In the genomic region with DNA sequence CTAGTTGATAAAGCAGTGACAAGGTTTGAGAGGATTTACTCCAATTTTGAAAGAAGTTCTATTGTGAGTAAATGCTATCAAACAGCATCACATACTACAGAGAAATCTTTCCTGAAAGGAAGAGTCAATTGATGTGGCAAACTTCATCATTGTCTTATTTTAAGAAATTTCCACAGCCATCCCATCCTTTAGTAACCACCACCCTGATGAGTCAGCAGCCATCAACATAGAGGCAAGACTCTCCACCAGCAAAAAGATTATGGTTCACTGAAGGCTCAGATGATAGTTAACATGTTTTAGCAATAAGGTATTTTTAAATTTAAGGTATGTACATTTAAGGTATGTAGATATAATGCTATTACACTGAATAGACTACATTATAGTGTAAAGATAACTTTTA, we compare ENCODE assay signal across 19 cellular contexts.
DNase-seq lines count a peak whose midpoint lies in the region; ATAC-seq, FAIRE-seq and TF ChIP-seq lines count a peak whose summit lies in the region.
"Had no signal": no experiment of that assay in that cellular context is flagged by ENCODE, and none has a peak within 500 bp of the region (broad histone marks: within the 10 kb centered on the region; RNA-seq: fewer than 3 reads in every experiment).

No MANE protein-coding gene starts in this region.

- H3K27ac ChIP-seq in K562 (ENCODE audit: extremely low read depth, low read depth, low read length) (no peak overlapping the region), coronary artery (no peak overlapping the region)
- H3K27ac ChIP-seq: C4-2B, HL-60, SK-N-MC had no signal

- H3K9ac ChIP-seq in K562 (ENCODE audit: insufficient read depth in 1 of 2, low read depth in 2 of 2, low read length in 2 of 2) = no peak overlapping the region

- BruUV-seq in K562 (replicated peaks; lab: Mats Ljungman, UMichigan) = no TSS peak

- no peak for ATAC-seq in K562

- no peaks in the 10 kb centered on the region for H3K27me3 ChIP-seq in K562 (ENCODE audit: control insufficient read depth in 2 of 2, insufficient read depth in 2 of 2, low read length in 2 of 2)

- no peak overlapping the region for H3K4me2 ChIP-seq in K562 (ENCODE audit: insufficient read depth, low read length)

- CTCF ChIA-PET in K562 (lab: Yijun Ruan, JAX; ENCODE audit: low intra/inter-chr PET ratio) = no interaction called here

- peaks cover 8 to 14% of the 10 kb centered on the region in 2 experiments; a peak in 4 of 5 replicates for H3K4me1 ChIP-seq in K562 (replicated peaks in 1 of 2; ENCODE audit: control insufficient read depth in 2 of 2, insufficient read depth in 2 of 2, low read length in 2 of 2)

- POLR2A ChIA-PET in K562 (lab: Yijun Ruan, JAX) = no interaction called here

- H4K20me1 ChIP-seq in K562 (replicated peaks; ENCODE audit: control insufficient read depth, insufficient read depth, low read length) = no peaks in the 10 kb centered on the region

- no peak overlapping the region for H2AFZ ChIP-seq in K562 (ENCODE audit: low read depth, low read length)

- TF ChIP-seq EP300 in K562 (IDR thresholded peaks at IDR 0.05; ENCODE audit: low read length) = no peak

- TF ChIP-seq POLR2A in K562 (conservative IDR thresholded peaks at IDR 0.05) (no peak), GM12892 (IDR thresholded peaks at IDR 0.05; ENCODE audit: low read depth, low read length) (no peak)

- H3K4me3 ChIP-seq in K562 (no peak overlapping the region), coronary artery (no peak overlapping the region)
- H3K4me3 ChIP-seq: SK-N-MC had no signal

- H3K36me3 ChIP-seq in K562 (ENCODE audit: control insufficient read depth, insufficient read depth, low read length) = no peaks in the 10 kb centered on the region

- in situ Hi-C loops in K562 (cut with MboI) = no loop called here

- no peaks in the 10 kb centered on the region for H3K9me3 ChIP-seq in K562 (replicated peaks; ENCODE audit: control insufficient read depth, insufficient read depth, low read depth, low read length)

- H3K9me1 ChIP-seq in K562 (ENCODE audit: control insufficient read depth, insufficient read depth, low read length) = no peaks in the 10 kb centered on the region

- no peak for TF ChIP-seq CTCF in K562 (IDR thresholded peaks at IDR 0.05 in 2 of 3, conservative IDR thresholded peaks at IDR 0.05 in 1 of 3; ENCODE audit: insufficient read depth in 2 of 3, low read depth in 1 of 3, low read length in 3 of 3)
- TF ChIP-seq CTCF in coronary artery (IDR thresholded peaks at IDR 0.05) = no peak

- no peak for TF ChIP-seq RAD21 in K562 (CRISPR knock-in tag; conservative IDR thresholded peaks at IDR 0.05 in 1 of 2, IDR thresholded peaks at IDR 0.05 in 1 of 2)

- FAIRE-seq in K562 (lab: Jason Lieb, UNC) (no peak), GM12892 (lab: Jason Lieb, UNC) (no peak)
- FAIRE-seq: D721Med, HTR-8/SVneo had no signal

- no peaks in the 10 kb centered on the region for H3K79me2 ChIP-seq in K562 (ENCODE audit: control insufficient read depth, insufficient read depth, low read length)

- intact Hi-C loops in K562 (cut with micrococcal nuclease) = loop anchor here (5.0 kb wide), 1 partner anchor 112 kb away; no protein-coding TSS in a partner anchor

- DNase-seq in AG20443 (ENCODE audit: low spot score) (peak; percentile 26), HT1080 (ENCODE audit: low read depth) (peak; percentile 59), K562 (ENCODE audit: extremely low read depth in 1 of 4, low spot score in 3 of 4) (no peak), kidney tubule cell (ENCODE audit: low spot score) (peak; percentile 40), coronary artery (ENCODE audit: low spot score) (no peak), NCI-H1694 (lab: John Stamatoyannopoulos, UW) (no peak), GM12892 (ENCODE audit: insufficient read length) (no peak)
- DNase-seq: H7, NCI-H1092 treated with DMSO at 0.1 percent for 48 hours, NCI-H146, NCI-H2081, NCI-H510A, NCI-H748 treated with DMSO at 0.1 percent for 48 hours, SHP77 had no signal

TF ChIP-seq in K562, 482 proteins besides CTCF, POLR2A, EP300 and RAD21:
- TF ChIP-seq MAFG (tag; conservative IDR thresholded peaks at IDR 0.05) (peak; percentile 25; the same call in 1 of the 2 replicates), FOSL1 (tag; conservative IDR thresholded peaks at IDR 0.05) (peak; percentile 19), C11orf30 (IDR thresholded peaks at IDR 0.05; ENCODE audit: low read depth) (peak; percentile 31; the same call in 1 of the 2 replicates), FOXJ3 (CRISPR knock-in tag; IDR thresholded peaks at IDR 0.05) (no peak), HMG20B (CRISPR knock-in tag; IDR thresholded peaks at IDR 0.05) (no peak), ZNF316 (IDR thresholded peaks at IDR 0.05) (0 out of 2 replicates have a peak, but pooled peaks have one; percentile 8), PREB (CRISPR knock-in tag; IDR thresholded peaks at IDR 0.05) (no peak), ZNF592 (IDR thresholded peaks at IDR 0.05) (no peak), DACH1 (IDR thresholded peaks at IDR 0.05; ENCODE audit: partially characterized antibody) (no peak), ZBTB17 (CRISPR knock-in tag; IDR thresholded peaks at IDR 0.05) (no peak), SFPQ (IDR thresholded peaks at IDR 0.05; ENCODE audit: low read depth, low read length) (no peak)
- TF ChIP-seq, protein P1, sequence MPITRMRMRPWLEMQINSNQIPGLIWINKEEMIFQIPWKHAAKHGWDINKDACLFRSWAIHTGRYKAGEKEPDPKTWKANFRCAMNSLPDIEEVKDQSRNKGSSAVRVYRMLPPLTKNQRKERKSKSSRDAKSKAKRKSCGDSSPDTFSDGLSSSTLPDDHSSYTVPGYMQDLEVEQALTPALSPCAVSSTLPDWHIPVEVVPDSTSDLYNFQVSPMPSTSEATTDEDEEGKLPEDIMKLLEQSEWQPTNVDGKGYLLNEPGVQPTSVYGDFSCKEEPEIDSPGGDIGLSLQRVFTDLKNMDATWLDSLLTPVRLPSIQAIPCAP (CRISPR knock-in tag; IDR thresholded peaks at IDR 0.05; ENCODE audit: borderline replicate concordance) = no peak

Comparison
In these comparisons a context has a peak if more than half of its experiments do, and no peak if none do; other contexts are left out.
1. DNase-seq: peak in AG20443 (single experiment), HT1080 (single experiment) and kidney tubule cell (single experiment); none in K562 (0 of 4), coronary artery (single experiment), NCI-H1694 (single experiment) and GM12892 (single experiment).